In genomic region chr12:124425667-124426066, GRCh38 we compare ENCODE assay signal across 18 cellular contexts.
DNase-seq lines count a peak whose midpoint lies in the region; ATAC-seq and TF ChIP-seq lines count a peak whose summit lies in the region.
"Had no signal": no experiment of that assay in that cellular context is flagged by ENCODE, and none has a peak within 500 bp of the region (broad histone marks: within the 10 kb centered on the region; RNA-seq: fewer than 3 reads in every experiment).

No MANE protein-coding gene starts in this region.

- H3K36me3 Mint-ChIP-seq in activated CD8-positive, alpha-beta T cell treated with anti-CD3 and anti-CD28 coated beads, Interleukin-2, amount 10 ng/mL, durations not matched to agents 7 days and 5 days (ENCODE audit: low read depth), result peaks cover 15% of the 10 kb centered on the region
- peaks cover 18% of the 10 kb centered on the region for H3K36me3 Mint-ChIP-seq in activated CD8-positive, alpha-beta T cell treated with anti-CD3 and anti-CD28 coated beads for 36 hours (ENCODE audit: low read depth)
- H3K36me3 Mint-ChIP-seq in central memory CD8-positive, alpha-beta T cell (ENCODE audit: insufficient read depth), result peaks cover 20% of the 10 kb centered on the region
- H3K36me3 Mint-ChIP-seq in stimulated activated naive B cell treated with anti-CD40 and anti-IgM and Interleukin-4, amounts not matched to agents 10 μg/mL and 1 μg/mL and 100 μg/mL, for 72 hours, result peaks cover 41 to 60% of the 10 kb centered on the region in 2 donors

- H3K4me1 Mint-ChIP-seq in activated CD8-positive, alpha-beta T cell treated with anti-CD3 and anti-CD28 coated beads, Interleukin-2, amount 10 ng/mL, durations not matched to agents 7 days and 5 days (ENCODE audit: low read depth), result no peaks in the 10 kb centered on the region
- H3K4me1 Mint-ChIP-seq in activated CD8-positive, alpha-beta T cell treated with anti-CD3 and anti-CD28 coated beads for 36 hours (ENCODE audit: low read depth), result no peaks in the 10 kb centered on the region
- H3K4me1 Mint-ChIP-seq in central memory CD8-positive, alpha-beta T cell, result peaks cover 19% of the 10 kb centered on the region
- H3K4me1 Mint-ChIP-seq in stimulated activated naive B cell treated with anti-CD40 and anti-IgM and Interleukin-4, amounts not matched to agents 10 μg/mL and 1 μg/mL and 100 μg/mL, for 72 hours, result peaks cover 0 to under 1% of the 10 kb centered on the region in 2 donors

- POLR2A ChIA-PET in activated CD8-positive, alpha-beta T cell treated with anti-CD3 and anti-CD28 coated beads, Interleukin-2, amount 10 ng/mL, durations not matched to agents 7 days and 5 days (lab: Charles Lee), result no interaction called here
- POLR2A ChIA-PET in activated CD8-positive, alpha-beta T cell treated with anti-CD3 and anti-CD28 coated beads for 36 hours (lab: Charles Lee), result no interaction called here

- H3K27ac Mint-ChIP-seq in activated CD8-positive, alpha-beta T cell treated with anti-CD3 and anti-CD28 coated beads, Interleukin-2, amount 10 ng/mL, durations not matched to agents 7 days and 5 days, result peak overlapping the region; percentile 12
- no peak overlapping the region for H3K27ac Mint-ChIP-seq in activated CD8-positive, alpha-beta T cell treated with anti-CD3 and anti-CD28 coated beads for 36 hours
- peak overlapping the region; percentile 35 for H3K27ac Mint-ChIP-seq in central memory CD8-positive, alpha-beta T cell (ENCODE audit: low read depth)
- H3K27ac Mint-ChIP-seq in stimulated activated naive B cell treated with anti-CD40 and anti-IgM and Interleukin-4, amounts not matched to agents 10 μg/mL and 1 μg/mL and 100 μg/mL, for 72 hours, result peak overlapping the region; percentile 14

- no peak for ATAC-seq in activated CD8-positive, alpha-beta T cell treated with anti-CD3 and anti-CD28 coated beads, Interleukin-2, amount 10 ng/mL, durations not matched to agents 7 days and 5 days
- no peak for ATAC-seq in activated CD8-positive, alpha-beta T cell treated with anti-CD3 and anti-CD28 coated beads for 36 hours
- ATAC-seq in central memory CD8-positive, alpha-beta T cell (replicated peaks; ENCODE audit: extremely low read depth, poor library complexity, severe bottlenecking), result no peak
- no peak for ATAC-seq in stimulated activated naive B cell treated with anti-CD40 and anti-IgM and Interleukin-4, amounts not matched to agents 10 μg/mL and 1 μg/mL and 100 μg/mL, for 72 hours (replicated peaks)
- no peak for ATAC-seq in HG02759 (IDR thresholded peaks at IDR 0.05; ENCODE audit: unreplicated experiment)
- ATAC-seq in GM19395 (IDR thresholded peaks at IDR 0.05; ENCODE audit: unreplicated experiment), result no peak
- ATAC-seq: Right ventricle myocardium inferior had no signal

- H3K27ac ChIP-seq in coronary artery, result no peak overlapping the region
- H3K27ac ChIP-seq: 22Rv1; BLaER1 treated with 17β-estradiol and CSF1 and Interleukin-3, amounts not matched to agents 10 nM and 100 nM had no signal

- no peak for DNase-seq in activated CD8-positive, alpha-beta T cell treated with anti-CD3 and anti-CD28 coated beads, Interleukin-2, amount 10 ng/mL, durations not matched to agents 7 days and 5 days
- DNase-seq in activated CD8-positive, alpha-beta T cell treated with anti-CD3 and anti-CD28 coated beads for 36 hours, result no peak
- no peak for DNase-seq in central memory CD8-positive, alpha-beta T cell (ENCODE audit: low spot score in 2 of 2)
- DNase-seq in myocyte (ENCODE audit: low read depth), result peak; percentile 60
- no peak for DNase-seq in stimulated activated naive B cell treated with anti-CD40 and anti-IgM and Interleukin-4, amounts not matched to agents 10 μg/mL and 1 μg/mL and 100 μg/mL, for 72 hours
- no peak for DNase-seq in coronary artery (ENCODE audit: low spot score)
- DNase-seq: DMS79 treated with DMSO at 0.1 percent for 48 hours, GF-D8, GOT3, NCI-H1105 treated with DMSO at 0.1 percent for 48 hours, NCI-H187 treated with DMSO at 0.1 percent for 48 hours, NCI-H2171 treated with DMSO at 0.1 percent for 48 hours, NCI-H82 had no signal

- no peaks in the 10 kb centered on the region for H3K27me3 Mint-ChIP-seq in activated CD8-positive, alpha-beta T cell treated with anti-CD3 and anti-CD28 coated beads, Interleukin-2, amount 10 ng/mL, durations not matched to agents 7 days and 5 days (ENCODE audit: low read depth)
- no peaks in the 10 kb centered on the region for H3K27me3 Mint-ChIP-seq in activated CD8-positive, alpha-beta T cell treated with anti-CD3 and anti-CD28 coated beads for 36 hours
- no peaks in the 10 kb centered on the region for H3K27me3 Mint-ChIP-seq in central memory CD8-positive, alpha-beta T cell
- H3K27me3 Mint-ChIP-seq in stimulated activated naive B cell treated with anti-CD40 and anti-IgM and Interleukin-4, amounts not matched to agents 10 μg/mL and 1 μg/mL and 100 μg/mL, for 72 hours, result no peaks in the 10 kb centered on the region

- no peak overlapping the region for H3K4me3 ChIP-seq in coronary artery
- H3K4me3 ChIP-seq: BLaER1 treated with 17β-estradiol and CSF1 and Interleukin-3, amounts not matched to agents 10 nM and 100 nM had no signal

- CTCF ChIA-PET in activated CD8-positive, alpha-beta T cell treated with anti-CD3 and anti-CD28 coated beads, Interleukin-2, amount 10 ng/mL, durations not matched to agents 7 days and 5 days (lab: Charles Lee), result no interaction called here
- CTCF ChIA-PET in activated CD8-positive, alpha-beta T cell treated with anti-CD3 and anti-CD28 coated beads for 36 hours (lab: Charles Lee), result interaction anchor here (1.0 kb wide), 1 partner anchor 37 kb away, joined by 3 read pairs; no protein-coding TSS in a partner anchor

- no peak overlapping the region for H3K4me3 Mint-ChIP-seq in activated CD8-positive, alpha-beta T cell treated with anti-CD3 and anti-CD28 coated beads, Interleukin-2, amount 10 ng/mL, durations not matched to agents 7 days and 5 days
- H3K4me3 Mint-ChIP-seq in activated CD8-positive, alpha-beta T cell treated with anti-CD3 and anti-CD28 coated beads for 36 hours, result no peak overlapping the region
- H3K4me3 Mint-ChIP-seq in central memory CD8-positive, alpha-beta T cell, result no peak overlapping the region
- no peak overlapping the region for H3K4me3 Mint-ChIP-seq in stimulated activated naive B cell treated with anti-CD40 and anti-IgM and Interleukin-4, amounts not matched to agents 10 μg/mL and 1 μg/mL and 100 μg/mL, for 72 hours

- H3K9me3 Mint-ChIP-seq in activated CD8-positive, alpha-beta T cell treated with anti-CD3 and anti-CD28 coated beads, Interleukin-2, amount 10 ng/mL, durations not matched to agents 7 days and 5 days (ENCODE audit: insufficient read depth), result no peaks in the 10 kb centered on the region
- no peaks in the 10 kb centered on the region for H3K9me3 Mint-ChIP-seq in activated CD8-positive, alpha-beta T cell treated with anti-CD3 and anti-CD28 coated beads for 36 hours
- no peaks in the 10 kb centered on the region for H3K9me3 Mint-ChIP-seq in central memory CD8-positive, alpha-beta T cell
- H3K9me3 Mint-ChIP-seq in stimulated activated naive B cell treated with anti-CD40 and anti-IgM and Interleukin-4, amounts not matched to agents 10 μg/mL and 1 μg/mL and 100 μg/mL, for 72 hours, result no peaks in the 10 kb centered on the region

- TF ChIP-seq CTCF in activated CD8-positive, alpha-beta T cell treated with anti-CD3 and anti-CD28 coated beads for 36 hours (IDR thresholded peaks at IDR 0.05), result no peak
- no peak for TF ChIP-seq CTCF in coronary artery (IDR thresholded peaks at IDR 0.05)

- intact Hi-C loops in activated CD8-positive, alpha-beta T cell treated with anti-CD3 and anti-CD28 coated beads for 36 hours (cut with micrococcal nuclease), result no loop called here
